In genomic region chr1:172647110-172647564, GRCh38 we compare ENCODE assay signal across 17 cellular contexts. TPM values are rescaled to one million over a fixed set of nuclear protein-coding genes. Genes with fewer than 3 reads are reported as not detected.
DNase-seq lines count a peak whose midpoint lies in the region; ATAC-seq and TF ChIP-seq lines count a peak whose summit lies in the region.
"Had no signal": no experiment of that assay in that cellular context is flagged by ENCODE, and none has a peak within 500 bp of the region (broad histone marks: within the 10 kb centered on the region; RNA-seq: fewer than 3 reads in every experiment).

No MANE protein-coding gene starts in this region.

- no peaks in the 10 kb centered on the region for H3K36me3 Mint-ChIP-seq in activated CD4-positive, alpha-beta T cell treated with anti-CD3 and anti-CD28 coated beads for 36 hours (ENCODE audit: low read depth)

- H3K27me3 Mint-ChIP-seq in activated CD4-positive, alpha-beta T cell treated with anti-CD3 and anti-CD28 coated beads for 36 hours: peaks cover 28% of the 10 kb centered on the region

- peaks cover 25% of the 10 kb centered on the region for H3K4me1 ChIP-seq in OCI-LY3 (ENCODE audit: low read length)
- no peaks in the 10 kb centered on the region for H3K4me1 ChIP-seq in BE2C
- H3K4me1 ChIP-seq: thyroid gland had no signal

- 70 to 74% methylated on average over 8 of the region's 8 CpGs for WGBS in lower leg skin, 2 donors

- H4K20me1 ChIP-seq in OCI-LY3 (ENCODE audit: insufficient read depth, low read length): peaks cover 8% of the 10 kb centered on the region

- intact Hi-C loops in activated CD4-positive, alpha-beta T cell treated with anti-CD3 and anti-CD28 coated beads for 36 hours (cut with DNase I, micrococcal nuclease): loop anchor here (1.0 to 10.0 kb wide), 2 partner anchors 8 to 1508 kb away; partner anchors contain the start of gene RABGAP1L (in 1 of the 2)
- intact Hi-C loops in lower leg skin (cut with DNase I; ENCODE audit: low total_unique reads): no loop called here

- POLR2A ChIA-PET in activated CD4-positive, alpha-beta T cell treated with anti-CD3 and anti-CD28 coated beads for 36 hours (lab: Charles Lee): interaction anchor here (0.7 to 1.2 kb wide), 2 partner anchors 24 to 51 kb away, joined by 3 read pairs; no protein-coding TSS in a partner anchor

- H3K4me2 ChIP-seq in OCI-LY3 (ENCODE audit: low read length): no peak overlapping the region

- TF ChIP-seq POLR2A in lower leg skin (IDR thresholded peaks at IDR 0.05): no peak

- no peak overlapping the region for H3K4me3 Mint-ChIP-seq in activated CD4-positive, alpha-beta T cell treated with anti-CD3 and anti-CD28 coated beads for 36 hours

- no peak overlapping the region for H2AFZ ChIP-seq in OCI-LY3 (ENCODE audit: low read depth, low read length)

- H3K79me2 ChIP-seq in OCI-LY3 (ENCODE audit: low read length): no peaks in the 10 kb centered on the region

- no peak overlapping the region for H3K27ac ChIP-seq in OCI-LY3 (ENCODE audit: low read length)
- H3K27ac ChIP-seq: thyroid gland had no signal

- no peaks in the 10 kb centered on the region for H3K36me3 ChIP-seq in OCI-LY3 (replicated peaks; ENCODE audit: low read depth, low read length)
- no peaks in the 10 kb centered on the region for H3K36me3 ChIP-seq in BE2C
- H3K36me3 ChIP-seq: thyroid gland had no signal

- H3K9me3 ChIP-seq in OCI-LY3 (ENCODE audit: insufficient read depth, low read length): no peaks in the 10 kb centered on the region
- H3K9me3 ChIP-seq in BE2C: no peaks in the 10 kb centered on the region
- H3K9me3 ChIP-seq: thyroid gland had no signal

- peaks cover 73% of the 10 kb centered on the region for H3K27me3 ChIP-seq in OCI-LY3 (ENCODE audit: low read depth, low read length)
- H3K27me3 ChIP-seq in BE2C: no peaks in the 10 kb centered on the region
- H3K27me3 ChIP-seq: thyroid gland had no signal

- peak; percentile 5; the same call in 1 of the 2 replicates for TF ChIP-seq CTCF in OCI-LY3 (IDR thresholded peaks at IDR 0.05; ENCODE audit: low read depth, low read length)
- TF ChIP-seq CTCF in lower leg skin (IDR thresholded peaks at IDR 0.05): no peak
- no peak for TF ChIP-seq CTCF in BE2C (IDR thresholded peaks at IDR 0.05; ENCODE audit: low read depth, low read length)

- no peaks in the 10 kb centered on the region for H3K9me3 Mint-ChIP-seq in activated CD4-positive, alpha-beta T cell treated with anti-CD3 and anti-CD28 coated beads for 36 hours (ENCODE audit: low read depth)

- CTCF ChIA-PET in activated CD4-positive, alpha-beta T cell treated with anti-CD3 and anti-CD28 coated beads for 36 hours (lab: Charles Lee): interaction anchor here (1.0 kb wide), 1 partner anchor 81 kb away, joined by 6 read pairs; no protein-coding TSS in a partner anchor

- ATAC-seq in activated CD4-positive, alpha-beta T cell treated with anti-CD3 and anti-CD28 coated beads for 36 hours: peak; percentile 67

- H3K27ac Mint-ChIP-seq in activated CD4-positive, alpha-beta T cell treated with anti-CD3 and anti-CD28 coated beads for 36 hours: peak overlapping the region; percentile 35

- H3K9ac ChIP-seq in OCI-LY3 (ENCODE audit: low read length): no peak overlapping the region

- H3K4me3 ChIP-seq in OCI-LY3 (ENCODE audit: low read length) (no peak overlapping the region), lower leg skin (ENCODE audit: low read depth, poor library complexity, severe bottlenecking) (no peak overlapping the region), BE2C (ENCODE audit: low read depth, low read length) (no peak overlapping the region)
- H3K4me3 ChIP-seq: thyroid gland had no signal

- peak; percentile 59 for DNase-seq in activated CD4-positive, alpha-beta T cell treated with anti-CD3 and anti-CD28 coated beads for 36 hours
- DNase-seq in activated CD4-positive, alpha-beta T cell treated with anti-CD3 and anti-CD28 coated beads for 1 hour: no peak
- peak; percentile 27 for DNase-seq in activated naive CD4-positive, alpha-beta T cell treated with anti-CD3 and anti-CD28 coated beads, Interleukin-2, amount 50 U/mL, for 16 hours
- peak; percentile 43 to 50 for DNase-seq in stimulated activated CD8-positive, alpha-beta memory T cell treated with anti-CD3 and anti-CD28 coated beads, Interleukin-7, amount 100 ng/mL, for 48 hours (ENCODE audit: extremely low read depth in 1 of 2, low read depth in 1 of 2)
- no peak for DNase-seq in lower leg skin (ENCODE audit: low spot score in 2 of 2)
- DNase-seq in NCI-H2081 treated with DMSO at 0.1 percent for 48 hours (lab: John Stamatoyannopoulos, UW): no peak
- no peak for DNase-seq in BE2C
- DNase-seq: activated effector memory CD4-positive, alpha-beta T cell treated with Interleukin-2 at 50 U/mL for 16 hours; cerebellar nuclear complex; NCI-H187 treated with DMSO at 0.1 percent for 48 hours; NCI-H69; right cardiac atrium; Right ventricle myocardium superior; thyroid gland had no signal

- H3K4me1 Mint-ChIP-seq in activated CD4-positive, alpha-beta T cell treated with anti-CD3 and anti-CD28 coated beads for 36 hours: peaks cover 55% of the 10 kb centered on the region

RNA-seq across cellular contexts. Expression of gene FASLG, which starts 11.8 kb away (rescaled TPM):
- total RNA-seq in activated CD4-positive, alpha-beta T cell treated with anti-CD3 and anti-CD28 coated beads for 36 hours: 1 to 10 TPM; 3.6 to 4.0 TPM
- total RNA-seq in lower leg skin: not detected
- not detected for polyA plus RNA-seq in BE2C (2012; ENCODE audit: insufficient read depth, insufficient read length, low read depth)
- total RNA-seq: endothelial cell of umbilical vein, kidney epithelial cell, Right ventricle myocardium superior had no signal
- polyA plus RNA-seq: endothelial cell of umbilical vein had no signal

Comparison
In these comparisons a context has a peak if more than half of its experiments do, and no peak if none do; other contexts are left out.
1. DNase-seq: peak in activated CD4-positive, alpha-beta T cell treated with anti-CD3 and anti-CD28 coated beads for 36 hours (single experiment), activated naive CD4-positive, alpha-beta T cell treated with anti-CD3 and anti-CD28 coated beads, Interleukin-2, amount 50 U/mL, for 16 hours (single experiment) and stimulated activated CD8-positive, alpha-beta memory T cell treated with anti-CD3 and anti-CD28 coated beads, Interleukin-7, amount 100 ng/mL, for 48 hours (2 of 2); none in activated CD4-positive, alpha-beta T cell treated with anti-CD3 and anti-CD28 coated beads for 1 hour (single experiment), lower leg skin (0 of 2), NCI-H2081 treated with DMSO at 0.1 percent for 48 hours (single experiment) and BE2C (single experiment).
2. RNA of gene FASLG, which starts 11.8 kb away (total RNA-seq): 3.6 to 4.0 TPM in activated CD4-positive, alpha-beta T cell treated with anti-CD3 and anti-CD28 coated beads for 36 hours; not detected in lower leg skin; every median in the first group is over 4 times any median in the second.